ENCODE assay signal across 7 cellular contexts in the genomic region with DNA sequence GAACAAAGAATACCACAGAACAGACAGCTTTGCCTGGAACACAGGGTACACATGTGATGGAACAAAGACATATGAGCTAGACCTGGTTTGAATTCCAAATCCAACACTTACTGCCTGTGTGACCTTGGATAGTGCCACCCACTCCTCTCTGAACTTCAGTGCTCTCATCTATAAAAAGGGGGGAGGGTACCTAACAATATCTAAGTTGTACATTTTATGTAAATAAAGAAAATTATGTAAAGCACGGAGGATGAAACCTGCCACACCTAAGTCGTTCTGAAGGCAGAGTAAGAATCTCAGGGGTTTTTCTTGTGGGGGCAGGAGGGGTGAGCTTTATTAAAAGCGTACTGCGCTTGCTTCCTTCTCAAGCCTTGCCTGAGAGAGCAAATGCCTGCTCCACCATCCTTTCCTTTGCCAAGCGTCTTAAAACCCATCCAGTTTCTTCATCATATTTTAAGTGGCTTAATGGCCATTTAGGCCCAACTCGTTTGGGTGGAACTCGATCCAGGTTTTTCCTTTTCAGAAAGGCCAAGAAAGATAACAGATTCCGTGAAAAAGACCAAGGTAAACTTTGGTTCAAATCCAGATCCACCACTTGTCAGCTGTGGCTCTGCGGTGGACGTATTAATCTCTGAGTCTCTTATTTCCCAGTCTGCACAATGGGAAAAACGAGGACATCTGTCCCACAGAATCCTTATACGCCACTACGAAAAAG. TPM values are rescaled to one million over a fixed set of nuclear protein-coding genes. Genes with fewer than 3 reads are reported as not detected.
DNase-seq lines count a peak whose midpoint lies in the region; FAIRE-seq and TF ChIP-seq lines count a peak whose summit lies in the region.
"Had no signal": no experiment of that assay in that cellular context is flagged by ENCODE, and none has a peak within 500 bp of the region (broad histone marks: within the 10 kb centered on the region; RNA-seq: fewer than 3 reads in every experiment).

No MANE protein-coding gene starts in this region.

- no peak for FAIRE-seq in H54 (lab: Jason Lieb, UNC)
- FAIRE-seq: colon had no signal

- no peak for TF ChIP-seq POLR2A in H54 (IDR thresholded peaks at IDR 0.05; ENCODE audit: low read depth, low read length)

- H3K27ac Mint-ChIP-seq in progenitor cell of endocrine pancreas = peak overlapping the region; percentile 99

- H3K27ac ChIP-seq in coronary artery = peak overlapping the region; percentile 92 to 98

- peaks cover 43% of the 10 kb centered on the region for H3K4me1 Mint-ChIP-seq in progenitor cell of endocrine pancreas (ENCODE audit: low read depth)

- DNase-seq in NCI-H524 treated with DMSO at 0.1 percent for 48 hours (lab: John Stamatoyannopoulos, UW) (peak; percentile 35), coronary artery (ENCODE audit: low spot score) (no peak), progenitor cell of endocrine pancreas (ENCODE audit: low spot score, unreplicated experiment) (no peak), SW480 (ENCODE audit: low spot score) (no peak), H54 (ENCODE audit: insufficient read length, low spot score) (no peak), hippocampal formation (lab: John Stamatoyannopoulos, UW) (no peak)

- H3K4me3 ChIP-seq in coronary artery = peak overlapping the region; percentile 87

- H3K36me3 Mint-ChIP-seq in progenitor cell of endocrine pancreas (ENCODE audit: insufficient read depth) = peaks cover 26% of the 10 kb centered on the region

- no peak for TF ChIP-seq CTCF in coronary artery (IDR thresholded peaks at IDR 0.05)
- TF ChIP-seq CTCF in progenitor cell of endocrine pancreas (IDR thresholded peaks at IDR 0.05; ENCODE audit: unreplicated experiment) = no peak

- H3K9me3 Mint-ChIP-seq in progenitor cell of endocrine pancreas (ENCODE audit: low read depth) = peaks cover 7% of the 10 kb centered on the region

- H3K27me3 Mint-ChIP-seq in progenitor cell of endocrine pancreas = no peaks in the 10 kb centered on the region

- H3K4me3 Mint-ChIP-seq in progenitor cell of endocrine pancreas (ENCODE audit: low read depth) = peak overlapping the region; percentile 100

RNA-seq across cellular contexts. Expression of gene DDX24, which starts 1.0 kb away (rescaled TPM):
- total RNA-seq in progenitor cell of endocrine pancreas = 139 and 141 TPM in 2 replicates

RNA-seq across cellular contexts. Expression of gene IFI27L1, which starts 1.1 kb away (rescaled TPM):
- total RNA-seq in progenitor cell of endocrine pancreas = 28.9 TPM in 2 replicates

RNA-seq across cellular contexts. Expression of gene IFI27, which starts 30.5 kb away (rescaled TPM):
- 5.8 and 7.5 TPM in 2 replicates for total RNA-seq in progenitor cell of endocrine pancreas

RNA-seq across cellular contexts. Expression of gene IFI27L2, which starts 49.4 kb away (rescaled TPM):
- total RNA-seq in progenitor cell of endocrine pancreas = 27.4 and 32.2 TPM in 2 replicates

RNA-seq across cellular contexts. Expression of gene OTUB2, which starts 53.9 kb away (rescaled TPM):
- 7.0 and 7.4 TPM in 2 replicates for total RNA-seq in progenitor cell of endocrine pancreas
